In genomic region chr16:27758544-27758943, GRCh38 we compare ENCODE assay signal across 13 cellular contexts.
DNase-seq lines count a peak whose midpoint lies in the region; ATAC-seq and TF ChIP-seq lines count a peak whose summit lies in the region.
"Had no signal": no experiment of that assay in that cellular context is flagged by ENCODE, and none has a peak within 500 bp of the region (broad histone marks: within the 10 kb centered on the region; RNA-seq: fewer than 3 reads in every experiment).

No MANE protein-coding gene starts in this region.

- H3K4me3 Mint-ChIP-seq in dendritic cell treated with granulocyte-macrophage colony-stimulating factor and Interleukin-4, amounts not matched to agents 40 ng/mL and 50 ng/mL, for 4 days, result no peak overlapping the region
- no peak overlapping the region for H3K4me3 Mint-ChIP-seq in glutamatergic neuron (ENCODE audit: unreplicated experiment)
- H3K4me3 Mint-ChIP-seq in stimulated activated naive B cell treated with anti-CD40 and anti-IgM and Interleukin-4, amounts not matched to agents 10 μg/mL and 1 μg/mL and 100 μg/mL, for 72 hours, result no peak overlapping the region
- H3K4me3 Mint-ChIP-seq: CD4-positive, alpha-beta memory T cell had no signal

- no peak overlapping the region for H3K9ac ChIP-seq in BLaER1 treated with 17β-estradiol and CSF1 and Interleukin-3, amounts not matched to agents 10 nM and 100 nM
- H3K9ac ChIP-seq: GM23248 had no signal

- H3K4me1 ChIP-seq in BLaER1 treated with 17β-estradiol and CSF1 and Interleukin-3, amounts not matched to agents 10 nM and 100 nM, result peaks cover 69 to 100% (median 94%) of the 10 kb centered on the region in 10 experiments

- H3K27ac ChIP-seq in BLaER1 treated with 17β-estradiol and CSF1 and Interleukin-3, amounts not matched to agents 10 nM and 100 nM, result peak overlapping the region in 3 of 11 experiments; percentile 48 to 74 (median 60); a peak in 3 of 22 replicates
- peak overlapping the region; percentile 30 for H3K27ac ChIP-seq in temporal lobe (ENCODE audit: low read depth, low read length)
- H3K27ac ChIP-seq: C4-2B, GM23248 had no signal

- peaks cover 49% of the 10 kb centered on the region for H3K4me1 Mint-ChIP-seq in dendritic cell treated with granulocyte-macrophage colony-stimulating factor and Interleukin-4, amounts not matched to agents 40 ng/mL and 50 ng/mL, for 4 days (ENCODE audit: low read depth)
- H3K4me1 Mint-ChIP-seq in glutamatergic neuron (ENCODE audit: low read depth, unreplicated experiment), result peaks cover 44% of the 10 kb centered on the region
- peaks cover 8 to 11% of the 10 kb centered on the region in 2 donors for H3K4me1 Mint-ChIP-seq in stimulated activated naive B cell treated with anti-CD40 and anti-IgM and Interleukin-4, amounts not matched to agents 10 μg/mL and 1 μg/mL and 100 μg/mL, for 72 hours
- H3K4me1 Mint-ChIP-seq: CD4-positive, alpha-beta memory T cell had no signal

- H4K20me1 ChIP-seq in BLaER1 treated with 17β-estradiol and CSF1 and Interleukin-3, amounts not matched to agents 10 nM and 100 nM, result 0 out of 22 replicates have a peak, but pooled peaks cover 0 to 10% (median 0%) of the 10 kb centered on the region in 11 experiments

- no peak for ATAC-seq in left lobe of liver
- ATAC-seq in stimulated activated naive B cell treated with anti-CD40 and anti-IgM and Interleukin-4, amounts not matched to agents 10 μg/mL and 1 μg/mL and 100 μg/mL, for 72 hours (replicated peaks), result no peak

- H3K9me3 ChIP-seq in BLaER1 treated with 17β-estradiol and CSF1 and Interleukin-3, amounts not matched to agents 10 nM and 100 nM (replicated peaks in 1 of 11), result 0 out of 22 replicates have a peak, but pooled peaks cover 0 to under 1% (median 0%) of the 10 kb centered on the region in 11 experiments

- peak overlapping the region; percentile 72 for H3K27ac Mint-ChIP-seq in dendritic cell treated with granulocyte-macrophage colony-stimulating factor and Interleukin-4, amounts not matched to agents 40 ng/mL and 50 ng/mL, for 4 days
- peak overlapping the region; percentile 50 for H3K27ac Mint-ChIP-seq in glutamatergic neuron (ENCODE audit: unreplicated experiment)
- no peak overlapping the region for H3K27ac Mint-ChIP-seq in stimulated activated naive B cell treated with anti-CD40 and anti-IgM and Interleukin-4, amounts not matched to agents 10 μg/mL and 1 μg/mL and 100 μg/mL, for 72 hours

- H3K4me2 ChIP-seq in BLaER1 treated with 17β-estradiol and CSF1 and Interleukin-3, amounts not matched to agents 10 nM and 100 nM, result peak overlapping the region in 8 of 11 experiments; percentile 74 to 87 (median 79); a peak in 11 of 22 replicates

- no peaks in the 10 kb centered on the region for H3K9me3 Mint-ChIP-seq in dendritic cell treated with granulocyte-macrophage colony-stimulating factor and Interleukin-4, amounts not matched to agents 40 ng/mL and 50 ng/mL, for 4 days
- peaks cover 4% of the 10 kb centered on the region for H3K9me3 Mint-ChIP-seq in glutamatergic neuron (ENCODE audit: unreplicated experiment)
- no peaks in the 10 kb centered on the region for H3K9me3 Mint-ChIP-seq in stimulated activated naive B cell treated with anti-CD40 and anti-IgM and Interleukin-4, amounts not matched to agents 10 μg/mL and 1 μg/mL and 100 μg/mL, for 72 hours
- H3K9me3 Mint-ChIP-seq: CD4-positive, alpha-beta memory T cell had no signal

- H3K27me3 ChIP-seq in BLaER1 treated with 17β-estradiol and CSF1 and Interleukin-3, amounts not matched to agents 10 nM and 100 nM, result no peaks in the 10 kb centered on the region

- H3K36me3 ChIP-seq in BLaER1 treated with 17β-estradiol and CSF1 and Interleukin-3, amounts not matched to agents 10 nM and 100 nM, result peaks cover 0 to 26% (median under 1%) of the 10 kb centered on the region in 11 experiments; a peak in 8 of 22 replicates

- H3K4me3 ChIP-seq in BLaER1 treated with 17β-estradiol and CSF1 and Interleukin-3, amounts not matched to agents 10 nM and 100 nM, result no peak overlapping the region
- H3K4me3 ChIP-seq: GM23248 had no signal

- peaks cover 67% of the 10 kb centered on the region for H3K36me3 Mint-ChIP-seq in dendritic cell treated with granulocyte-macrophage colony-stimulating factor and Interleukin-4, amounts not matched to agents 40 ng/mL and 50 ng/mL, for 4 days (ENCODE audit: low read depth)
- peaks cover 6% of the 10 kb centered on the region for H3K36me3 Mint-ChIP-seq in glutamatergic neuron (ENCODE audit: unreplicated experiment)
- H3K36me3 Mint-ChIP-seq in stimulated activated naive B cell treated with anti-CD40 and anti-IgM and Interleukin-4, amounts not matched to agents 10 μg/mL and 1 μg/mL and 100 μg/mL, for 72 hours, result peaks cover 34 to 74% of the 10 kb centered on the region in 2 donors

- H3K27me3 Mint-ChIP-seq in dendritic cell treated with granulocyte-macrophage colony-stimulating factor and Interleukin-4, amounts not matched to agents 40 ng/mL and 50 ng/mL, for 4 days, result no peaks in the 10 kb centered on the region
- peaks cover 9% of the 10 kb centered on the region for H3K27me3 Mint-ChIP-seq in glutamatergic neuron (ENCODE audit: unreplicated experiment)
- H3K27me3 Mint-ChIP-seq in stimulated activated naive B cell treated with anti-CD40 and anti-IgM and Interleukin-4, amounts not matched to agents 10 μg/mL and 1 μg/mL and 100 μg/mL, for 72 hours, result no peaks in the 10 kb centered on the region
- H3K27me3 Mint-ChIP-seq: CD4-positive, alpha-beta memory T cell had no signal

- no peak for DNase-seq in glutamatergic neuron
- DNase-seq in left lobe of liver (ENCODE audit: low spot score), result no peak
- DNase-seq in NCI-H2107 treated with DMSO at 0.1 percent for 48 hours (lab: John Stamatoyannopoulos, UW; ENCODE audit: unreplicated experiment), result no peak
- DNase-seq in stimulated activated naive B cell treated with anti-CD40 and anti-IgM and Interleukin-4, amounts not matched to agents 10 μg/mL and 1 μg/mL and 100 μg/mL, for 72 hours, result no peak
- DNase-seq: 8988T; ACHN; CD4-positive, alpha-beta memory T cell; DMS79 treated with DMSO at 0.1 percent for 48 hours had no signal

- intact Hi-C loops in dendritic cell treated with granulocyte-macrophage colony-stimulating factor and Interleukin-4, amounts not matched to agents 40 ng/mL and 50 ng/mL, for 4 days (cut with micrococcal nuclease), result no loop called here

- TF ChIP-seq CTCF in glutamatergic neuron (IDR thresholded peaks at IDR 0.05; ENCODE audit: partially characterized antibody, unreplicated experiment), result no peak
